11 cellular contexts compared by ENCODE assay signal in the genomic region with DNA sequence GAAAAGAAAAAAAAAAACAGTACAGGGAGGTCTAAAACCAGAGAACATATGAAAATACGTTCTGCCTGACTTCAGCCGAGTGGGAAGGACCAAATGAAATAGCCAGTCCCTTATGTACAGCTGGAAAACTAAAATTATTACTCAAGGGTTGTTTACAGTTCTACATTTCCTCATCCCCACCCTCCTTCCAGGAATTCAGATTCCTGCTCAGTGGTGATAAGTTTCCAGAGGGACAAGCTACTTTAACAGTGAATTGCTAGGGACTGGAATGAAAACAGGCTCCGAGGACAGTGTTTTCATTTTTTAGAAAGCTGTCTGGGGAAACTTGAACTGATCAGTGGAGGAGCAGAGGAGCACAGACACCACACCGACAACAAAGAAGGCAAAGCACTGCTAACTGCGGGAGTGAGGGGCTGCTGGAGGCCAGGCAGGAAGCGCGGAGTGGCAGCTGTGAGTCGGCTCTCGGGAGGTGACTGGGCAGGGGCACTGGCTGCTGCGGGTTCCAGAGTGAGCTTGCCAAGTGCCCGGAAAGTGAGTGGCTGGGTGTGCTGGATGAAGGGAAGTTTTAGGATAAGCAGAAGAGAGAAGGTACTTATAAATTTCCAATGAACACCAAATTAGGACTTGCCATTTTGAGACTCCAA.
DNase-seq lines count a peak whose midpoint lies in the region; ATAC-seq and TF ChIP-seq lines count a peak whose summit lies in the region.
"Had no signal": no experiment of that assay in that cellular context is flagged by ENCODE, and none has a peak within 500 bp of the region (broad histone marks: within the 10 kb centered on the region; RNA-seq: fewer than 3 reads in every experiment).

No MANE protein-coding gene starts in this region.

- no peak for ATAC-seq in activated CD8-positive, alpha-beta T cell treated with anti-CD3 and anti-CD28 coated beads, Interleukin-2, amount 10 ng/mL, durations not matched to agents 7 days and 5 days
- peak; percentile 58 to 88 (median 80) for ATAC-seq in heart right ventricle
- no peak for ATAC-seq in GM19023 (IDR thresholded peaks at IDR 0.05; ENCODE audit: unreplicated experiment)
- ATAC-seq: Panc1 had no signal

- H3K4ac ChIP-seq in neuronal stem cell (ENCODE audit: low read length), result no peak overlapping the region

- no peaks in the 10 kb centered on the region for H3K4me1 Mint-ChIP-seq in activated CD8-positive, alpha-beta T cell treated with anti-CD3 and anti-CD28 coated beads, Interleukin-2, amount 10 ng/mL, durations not matched to agents 7 days and 5 days (ENCODE audit: low read depth)

- H3K4me2 ChIP-seq in neuronal stem cell (ENCODE audit: insufficient read depth, low read length, poor library complexity, severe bottlenecking), result no peak overlapping the region

- WGBS in heart right ventricle, 2 donors, result 24 to 34% methylated on average over 11 of the region's 11 CpGs
- WGBS in neuronal stem cell (ENCODE audit: extremely low coverage in 2 of 2, insufficient read length in 2 of 2, insufficient replicate concordance in 1 of 2), 2 donors, result no CpG with 5 or more reads among the region's 11 CpGs

- no peak overlapping the region for H2BK120ac ChIP-seq in neuronal stem cell (ENCODE audit: low read depth, low read length)

- intact Hi-C loops in heart right ventricle (cut with DNase I), result loop anchor here in 8 of 10 donors (5.0 to 10.0 kb wide), 8 partner anchors 135 to 685 kb away; no protein-coding TSS in a partner anchor

- DNase-seq in activated CD8-positive, alpha-beta T cell treated with anti-CD3 and anti-CD28 coated beads, Interleukin-2, amount 10 ng/mL, durations not matched to agents 7 days and 5 days, result no peak
- DNase-seq in heart right ventricle, result no peak
- DNase-seq in neuronal stem cell (ENCODE audit: low spot score), result no peak
- DNase-seq in midbrain (lab: John Stamatoyannopoulos, UW), result no peak
- DNase-seq in NCI-H526 treated with DMSO at 0.1 percent for 48 hours (lab: John Stamatoyannopoulos, UW), result no peak
- DNase-seq in DMS53 treated with DMSO at 0.1 percent for 48 hours (lab: John Stamatoyannopoulos, UW; ENCODE audit: unreplicated experiment), result no peak
- DNase-seq: BE2C had no signal

- H3K14ac ChIP-seq in neuronal stem cell (ENCODE audit: low read length), result no peak overlapping the region

- H3K36me3 Mint-ChIP-seq in activated CD8-positive, alpha-beta T cell treated with anti-CD3 and anti-CD28 coated beads, Interleukin-2, amount 10 ng/mL, durations not matched to agents 7 days and 5 days (ENCODE audit: low read depth), result peaks cover 52% of the 10 kb centered on the region

- H3K79me1 ChIP-seq in neuronal stem cell (ENCODE audit: low read depth, low read length), result no peaks in the 10 kb centered on the region

- peak overlapping the region; percentile 20; the same call in 1 of the 2 replicates for H3K4me3 ChIP-seq in ACC112 (ENCODE audit: low read depth, low read length)
- peak overlapping the region in 9 of 10 donors; percentile 16 to 50 (median 44) for H3K4me3 ChIP-seq in heart right ventricle
- no peak overlapping the region for H3K4me3 ChIP-seq in neuronal stem cell (ENCODE audit: low read length in 2 of 2)

- peak overlapping the region; percentile 57 for H3K27ac Mint-ChIP-seq in activated CD8-positive, alpha-beta T cell treated with anti-CD3 and anti-CD28 coated beads, Interleukin-2, amount 10 ng/mL, durations not matched to agents 7 days and 5 days

- TF ChIP-seq CTCF in heart right ventricle (IDR thresholded peaks at IDR 0.05), result no peak

- H3K9me3 Mint-ChIP-seq in activated CD8-positive, alpha-beta T cell treated with anti-CD3 and anti-CD28 coated beads, Interleukin-2, amount 10 ng/mL, durations not matched to agents 7 days and 5 days (ENCODE audit: insufficient read depth), result no peaks in the 10 kb centered on the region

- H3K27me3 ChIP-seq in ACC112 (ENCODE audit: insufficient read depth, low read length) (no peaks in the 10 kb centered on the region), heart right ventricle (no peaks in the 10 kb centered on the region), neuronal stem cell (ENCODE audit: control insufficient read depth in 3 of 3, insufficient read depth in 3 of 3, low read depth in 1 of 3, low read length in 3 of 3) (no peaks in the 10 kb centered on the region)
- H3K27me3 ChIP-seq: BE2C, neutrophil had no signal

- no peak overlapping the region for H3K4me3 Mint-ChIP-seq in activated CD8-positive, alpha-beta T cell treated with anti-CD3 and anti-CD28 coated beads, Interleukin-2, amount 10 ng/mL, durations not matched to agents 7 days and 5 days

- no peak overlapping the region for H4K91ac ChIP-seq in neuronal stem cell (ENCODE audit: low read depth, low read length, poor library complexity)

- no peak overlapping the region for H2BK15ac ChIP-seq in neuronal stem cell (ENCODE audit: low read length)

- H3K9me3 ChIP-seq in heart right ventricle, result no peaks in the 10 kb centered on the region
- no peaks in the 10 kb centered on the region for H3K9me3 ChIP-seq in neuronal stem cell (replicated peaks in 1 of 2; ENCODE audit: control insufficient read depth in 2 of 2, insufficient read depth in 1 of 2, low read depth in 1 of 2, low read length in 2 of 2)
- H3K9me3 ChIP-seq: BE2C, neutrophil had no signal

- H4K8ac ChIP-seq in neuronal stem cell (ENCODE audit: low read depth, low read length), result peak overlapping the region; percentile 25

- no peak overlapping the region for H2BK5ac ChIP-seq in neuronal stem cell (ENCODE audit: low read length)

- CTCF ChIA-PET in activated CD8-positive, alpha-beta T cell treated with anti-CD3 and anti-CD28 coated beads, Interleukin-2, amount 10 ng/mL, durations not matched to agents 7 days and 5 days (lab: Charles Lee), result no interaction called here

- H3K9ac ChIP-seq in neuronal stem cell (ENCODE audit: low read depth, low read length, poor library complexity), result no peak overlapping the region

- POLR2A ChIA-PET in activated CD8-positive, alpha-beta T cell treated with anti-CD3 and anti-CD28 coated beads, Interleukin-2, amount 10 ng/mL, durations not matched to agents 7 days and 5 days (lab: Charles Lee), result no interaction called here

- no peak overlapping the region for H2BK12ac ChIP-seq in neuronal stem cell (ENCODE audit: low read length)

- no peaks in the 10 kb centered on the region for H3K79me2 ChIP-seq in ACC112 (ENCODE audit: control insufficient read depth, insufficient read depth, low read length, unreplicated experiment)

- H3K23ac ChIP-seq in neuronal stem cell (ENCODE audit: low read depth, low read length, poor library complexity), result peak overlapping the region; percentile 77

- peak overlapping the region; percentile 46 for H3K18ac ChIP-seq in neuronal stem cell (ENCODE audit: low read length)

- H3K27ac ChIP-seq in ACC112 (ENCODE audit: low read depth, low read length) (no peak overlapping the region), heart right ventricle (peak overlapping the region; percentile 55 to 88 (median 72)), neuronal stem cell (replicated peaks; ENCODE audit: low read length) (no peak overlapping the region)
- H3K27ac ChIP-seq: neutrophil had no signal

- H3K36me3 ChIP-seq in ACC112 (ENCODE audit: insufficient read depth, low read length) (no peaks in the 10 kb centered on the region), heart right ventricle (peaks cover 0 to 100% (median 61%) of the 10 kb centered on the region in 9 donors), neuronal stem cell (replicated peaks in 1 of 2; ENCODE audit: control insufficient read depth in 2 of 2, insufficient read depth in 2 of 2, low read length in 2 of 2) (no peaks in the 10 kb centered on the region)
- H3K36me3 ChIP-seq: BE2C had no signal

- H2AFZ ChIP-seq in ACC112 (ENCODE audit: low read length, unreplicated experiment) (peak overlapping the region; percentile 65), neuronal stem cell (ENCODE audit: low read length) (peak overlapping the region; percentile 51)

- H3K4me1 ChIP-seq in ACC112 (ENCODE audit: control insufficient read depth, insufficient read depth, low read length, unreplicated experiment), result peaks cover 13% of the 10 kb centered on the region
- H3K4me1 ChIP-seq in heart right ventricle, result peaks cover 4 to 50% (median 26%) of the 10 kb centered on the region in 9 donors
- H3K4me1 ChIP-seq in neuronal stem cell (ENCODE audit: control insufficient read depth in 2 of 2, insufficient read depth in 1 of 2, low read depth in 1 of 2, low read length in 2 of 2), result no peaks in the 10 kb centered on the region
- H3K4me1 ChIP-seq: BE2C had no signal

- no peak overlapping the region for H2AK5ac ChIP-seq in neuronal stem cell (ENCODE audit: low read depth, low read length)

- no peaks in the 10 kb centered on the region for H3K27me3 Mint-ChIP-seq in activated CD8-positive, alpha-beta T cell treated with anti-CD3 and anti-CD28 coated beads, Interleukin-2, amount 10 ng/mL, durations not matched to agents 7 days and 5 days (ENCODE audit: low read depth)

Comparison
In these comparisons a context has a peak if more than half of its experiments do, and no peak if none do; other contexts are left out.
1. H3K27ac ChIP-seq: peak in heart right ventricle (10 of 10); none in ACC112 (single experiment) and neuronal stem cell (single experiment).
2. H3K4me3 ChIP-seq: peak in ACC112 (single experiment) and heart right ventricle (9 of 10); none in neuronal stem cell (0 of 2).
3. ATAC-seq: peak in heart right ventricle (8 of 8); none in activated CD8-positive, alpha-beta T cell treated with anti-CD3 and anti-CD28 coated beads, Interleukin-2, amount 10 ng/mL, durations not matched to agents 7 days and 5 days (single experiment) and GM19023 (single experiment).